8 cellular contexts compared by ENCODE assay signal in the genomic region with DNA sequence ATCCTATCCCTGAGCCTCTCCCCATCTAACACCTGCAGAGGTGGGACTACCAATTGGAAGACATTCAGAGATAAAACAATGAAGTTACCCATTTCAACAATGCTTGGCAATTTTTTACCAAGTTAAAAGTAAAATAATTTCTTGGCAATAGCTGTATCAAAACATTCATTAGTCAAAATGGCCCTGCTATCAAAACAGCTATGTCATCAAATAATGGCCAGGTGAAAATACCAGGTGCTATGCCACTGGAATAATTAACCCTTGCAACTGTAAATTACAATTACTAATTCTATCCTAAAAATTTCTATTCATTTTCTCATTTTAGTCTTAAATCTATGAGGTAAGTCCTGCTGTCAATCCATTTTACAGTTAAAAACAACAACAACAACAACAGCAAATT. TPM values are rescaled to one million over a fixed set of nuclear protein-coding genes. Genes with fewer than 3 reads are reported as not detected.
"Had no signal": no experiment of that assay in that cellular context is flagged by ENCODE, and none has a peak within 500 bp of the region (broad histone marks: within the 10 kb centered on the region; RNA-seq: fewer than 3 reads in every experiment).

No MANE protein-coding gene starts in this region.

- H2AFZ ChIP-seq: GM23338 had no signal

- ATAC-seq: GM23338 had no signal

- FAIRE-seq: H1, H54 had no signal

- DNase-seq: H9, HCEC 1CT, KG1 had no signal

- H3K27ac ChIP-seq: HL-60 had no signal

- H3K4me2 ChIP-seq: GM23338 had no signal

- H3K4me3 ChIP-seq: GM23338 had no signal

RNA-seq across cellular contexts. Expression of a gene that starts 43.3 kb away (rescaled TPM):
- polyA plus RNA-seq: IgD-negative memory B cell had no signal
